ENCODE assay signal across 15 cellular contexts in genomic region chrX:10629905-10630304, GRCh38. TPM values are rescaled to one million over a fixed set of nuclear protein-coding genes. Genes with fewer than 3 reads are reported as not detected.
A peak's percentile ranks its signal among the peaks of the same experiment; 100 is the strongest.
DNase-seq lines count a peak whose midpoint lies in the region; ATAC-seq, FAIRE-seq and TF ChIP-seq lines count a peak whose summit lies in the region.
"Had no signal": no experiment of that assay in that cellular context is flagged by ENCODE, and none has a peak within 500 bp of the region (broad histone marks: within the 10 kb centered on the region; RNA-seq: fewer than 3 reads in every experiment).

No MANE protein-coding gene starts in this region.

- no peaks in the 10 kb centered on the region for H3K79me2 ChIP-seq in mammary epithelial cell (ENCODE audit: insufficient read depth, low read length)
- no peaks in the 10 kb centered on the region for H3K79me2 ChIP-seq in astrocyte (ENCODE audit: insufficient read depth, low read length)

- H3K4me1 ChIP-seq in mammary epithelial cell (ENCODE audit: insufficient read depth, low read length): peaks cover 38% of the 10 kb centered on the region
- H3K4me1 ChIP-seq in astrocyte (ENCODE audit: insufficient read depth, low read length): peaks cover 21% of the 10 kb centered on the region
- H3K4me1 ChIP-seq in lower lobe of right lung: no peaks in the 10 kb centered on the region

- H3K9ac ChIP-seq in mammary epithelial cell (ENCODE audit: insufficient read depth, low read length) (no peak overlapping the region), astrocyte (ENCODE audit: low read length) (no peak overlapping the region)
- H3K9ac ChIP-seq: BLaER1 treated with 17β-estradiol and CSF1 and Interleukin-3, amounts not matched to agents 10 nM and 100 nM had no signal

- peak overlapping the region; percentile 65 for H3K27ac ChIP-seq in mammary epithelial cell (ENCODE audit: insufficient read depth, low read depth, low read length)
- H3K27ac ChIP-seq in astrocyte (ENCODE audit: low read depth, low read length): no peak overlapping the region
- no peak overlapping the region for H3K27ac ChIP-seq in lower lobe of right lung
- H3K27ac ChIP-seq: 22Rv1; BLaER1 treated with 17β-estradiol and CSF1 and Interleukin-3, amounts not matched to agents 10 nM and 100 nM had no signal

- peak; percentile 50 for ATAC-seq in esophagus mucosa
- ATAC-seq in activated T-cell treated with anti-CD3 and anti-CD28 coated beads, Interleukin-2, amount 50 U/mL, for 4 hours: no peak
- ATAC-seq in lower lobe of right lung: no peak
- ATAC-seq: CD8-positive, alpha-beta T cell had no signal

- peak overlapping the region; percentile 18 for H3K4me2 ChIP-seq in mammary epithelial cell (ENCODE audit: insufficient read depth, low read depth, low read length)
- peak overlapping the region; percentile 26 for H3K4me2 ChIP-seq in astrocyte (ENCODE audit: low read length)
- H3K4me2 ChIP-seq: BLaER1 treated with 17β-estradiol and CSF1 and Interleukin-3, amounts not matched to agents 10 nM and 100 nM had no signal

- H3K9me3 ChIP-seq in mammary epithelial cell (replicated peaks; ENCODE audit: insufficient read depth, low read length) (no peaks in the 10 kb centered on the region), astrocyte (ENCODE audit: insufficient read depth, low read depth, low read length) (no peaks in the 10 kb centered on the region), lower lobe of right lung (no peaks in the 10 kb centered on the region)
- H3K9me3 ChIP-seq: BLaER1 treated with 17β-estradiol and CSF1 and Interleukin-3, amounts not matched to agents 10 nM and 100 nM had no signal

- CTCF ChIA-PET in mammary epithelial cell (lab: Charles Lee; ENCODE audit: low non-redundant PET): interaction anchor here (0.7 kb wide), 1 partner anchor 508 kb away, joined by 3 read pairs; no protein-coding TSS in a partner anchor
- CTCF ChIA-PET in MCF 10A (lab: Yijun Ruan, JAX): interaction anchor here (1.3 to 5.1 kb wide), 3 partner anchors 10 to 440 kb away, joined by 6 to 44 read pairs (median 37); partner anchors contain the start of gene MID1

- intact Hi-C loops in mammary epithelial cell (cut with micrococcal nuclease): loop anchor here (5.0 to 10.0 kb wide), 3 partner anchors 137 to 305 kb away; no protein-coding TSS in a partner anchor
- intact Hi-C loops in MCF 10A (cut with micrococcal nuclease): loop anchor here (5.0 kb wide), 1 partner anchor 643 kb away; no protein-coding TSS in a partner anchor
- intact Hi-C loops in lower lobe of right lung (cut with DNase I): no loop called here

- H3K36me3 ChIP-seq in mammary epithelial cell (ENCODE audit: insufficient read depth, low read length) (no peaks in the 10 kb centered on the region), astrocyte (ENCODE audit: insufficient read depth, low read length) (no peaks in the 10 kb centered on the region), lower lobe of right lung (no peaks in the 10 kb centered on the region)
- H3K36me3 ChIP-seq: BLaER1 treated with 17β-estradiol and CSF1 and Interleukin-3, amounts not matched to agents 10 nM and 100 nM had no signal

- H3K9me3 Mint-ChIP-seq in MCF 10A (ENCODE audit: unreplicated experiment) (no peaks in the 10 kb centered on the region), astrocyte (ENCODE audit: unreplicated experiment) (no peaks in the 10 kb centered on the region)
- no peaks in the 10 kb centered on the region for H3K9me3 Mint-ChIP-seq in activated T-cell treated with anti-CD3 and anti-CD28 coated beads, Interleukin-2, amount 50 U/mL, for 4 hours
- H3K9me3 Mint-ChIP-seq: CD8-positive, alpha-beta T cell had no signal

- DNase-seq in mammary epithelial cell: peak; percentile 50
- DNase-seq in MCF 10A (ENCODE audit: unreplicated experiment): no peak
- no peak for DNase-seq in astrocyte (ENCODE audit: low read depth)
- no peak for DNase-seq in activated T-cell treated with anti-CD3 and anti-CD28 coated beads, Interleukin-2, amount 50 U/mL, for 4 hours
- no peak for DNase-seq in lower lobe of right lung
- DNase-seq in activated CD4-positive, CD25-positive, alpha-beta regulatory T cell (lab: John Stamatoyannopoulos, UW): no peak
- DNase-seq: Calu3; CD8-positive, alpha-beta T cell; DMS79 treated with DMSO at 0.1 percent for 48 hours; GF-D8; GOT3 had no signal

- H2AFZ ChIP-seq in mammary epithelial cell (ENCODE audit: low read depth, low read length): no peak overlapping the region
- no peak overlapping the region for H2AFZ ChIP-seq in astrocyte (ENCODE audit: low read depth, low read length)

- in situ Hi-C loops in mammary epithelial cell (cut with MboI; ENCODE audit: low sequenced_read_pairs in 2 of 2): loop anchor here in 1 of 2 donors (25.0 kb wide), 1 partner anchor 443 kb away; no protein-coding TSS in a partner anchor

- H4K20me1 ChIP-seq in mammary epithelial cell (ENCODE audit: insufficient read depth, low read length) (no peaks in the 10 kb centered on the region), astrocyte (ENCODE audit: insufficient read depth, low read length) (no peaks in the 10 kb centered on the region)
- H4K20me1 ChIP-seq: BLaER1 treated with 17β-estradiol and CSF1 and Interleukin-3, amounts not matched to agents 10 nM and 100 nM had no signal

- H3K4me3 ChIP-seq in mammary epithelial cell (replicated peaks in 1 of 3; ENCODE audit: insufficient read depth in 1 of 3, low read depth in 2 of 3, low read length in 3 of 3) (no peak overlapping the region), astrocyte (ENCODE audit: insufficient read depth, low read depth, low read length) (no peak overlapping the region), lower lobe of right lung (no peak overlapping the region)
- H3K4me3 ChIP-seq: BLaER1 treated with 17β-estradiol and CSF1 and Interleukin-3, amounts not matched to agents 10 nM and 100 nM had no signal

- H3K27ac Mint-ChIP-seq in MCF 10A (ENCODE audit: low read depth, unreplicated experiment): no peak overlapping the region
- H3K27ac Mint-ChIP-seq in astrocyte (ENCODE audit: unreplicated experiment): peak overlapping the region; percentile 10
- H3K27ac Mint-ChIP-seq: B cell; CD8-positive, alpha-beta T cell had no signal

- peaks cover 36% of the 10 kb centered on the region for H3K4me1 Mint-ChIP-seq in MCF 10A (ENCODE audit: insufficient read depth, unreplicated experiment)
- peaks cover 32% of the 10 kb centered on the region for H3K4me1 Mint-ChIP-seq in astrocyte (ENCODE audit: low read depth, unreplicated experiment)
- no peaks in the 10 kb centered on the region for H3K4me1 Mint-ChIP-seq in activated T-cell treated with anti-CD3 and anti-CD28 coated beads, Interleukin-2, amount 50 U/mL, for 4 hours (ENCODE audit: low read depth)
- H3K4me1 Mint-ChIP-seq: B cell had no signal

- no peak for TF ChIP-seq CTCF in mammary epithelial cell (conservative IDR thresholded peaks at IDR 0.05 in 1 of 2, IDR thresholded peaks at IDR 0.05 in 1 of 2; ENCODE audit: extremely low read depth in 1 of 2, insufficient read depth in 1 of 2, low read depth in 1 of 2, low read length in 2 of 2)
- no peak for TF ChIP-seq CTCF in MCF 10A (IDR thresholded peaks at IDR 0.05; ENCODE audit: unreplicated experiment)
- TF ChIP-seq CTCF in astrocyte (IDR thresholded peaks at IDR 0.05; ENCODE audit: insufficient read depth, low read depth, low read length): no peak
- no peak for TF ChIP-seq CTCF in lower lobe of right lung (IDR thresholded peaks at IDR 0.05)

- H3K36me3 Mint-ChIP-seq in MCF 10A (ENCODE audit: insufficient read depth, unreplicated experiment) (peaks cover 6% of the 10 kb centered on the region), astrocyte (ENCODE audit: low read depth, unreplicated experiment) (no peaks in the 10 kb centered on the region)
- no peaks in the 10 kb centered on the region for H3K36me3 Mint-ChIP-seq in activated T-cell treated with anti-CD3 and anti-CD28 coated beads, Interleukin-2, amount 50 U/mL, for 4 hours (ENCODE audit: insufficient read depth)
- H3K36me3 Mint-ChIP-seq: CD8-positive, alpha-beta T cell had no signal

- WGBS in mammary epithelial cell (ENCODE audit: low coverage, missing lambda C conversion rate): 55% methylated on average over 3 of the region's 3 CpGs

- POLR2A ChIA-PET in MCF 10A (lab: Yijun Ruan, JAX): interaction anchor here (1.4 to 5.7 kb wide), 2 partner anchors 12 to 26 kb away, joined by 5 to 70 read pairs; partner anchors contain the start of gene MID1

- no peak for FAIRE-seq in astrocyte (lab: Jason Lieb, UNC)

- no peaks in the 10 kb centered on the region for H3K27me3 ChIP-seq in mammary epithelial cell (ENCODE audit: insufficient read depth, low read length)
- no peaks in the 10 kb centered on the region for H3K27me3 ChIP-seq in astrocyte (ENCODE audit: insufficient read depth, low read length)
- H3K27me3 ChIP-seq in lower lobe of right lung (ENCODE audit: low read depth): no peaks in the 10 kb centered on the region

- H3K4me3 Mint-ChIP-seq in MCF 10A (ENCODE audit: unreplicated experiment): no peak overlapping the region
- no peak overlapping the region for H3K4me3 Mint-ChIP-seq in astrocyte (ENCODE audit: unreplicated experiment)
- H3K4me3 Mint-ChIP-seq in activated T-cell treated with anti-CD3 and anti-CD28 coated beads, Interleukin-2, amount 50 U/mL, for 4 hours: no peak overlapping the region
- H3K4me3 Mint-ChIP-seq: B cell; CD8-positive, alpha-beta T cell had no signal

- BruUV-seq in mammary epithelial cell (replicated peaks; lab: Mats Ljungman, UMichigan) (no TSS peak), MCF 10A (replicated peaks; lab: Mats Ljungman, UMichigan) (no TSS peak)

- no peaks in the 10 kb centered on the region for H3K27me3 Mint-ChIP-seq in MCF 10A (ENCODE audit: insufficient read depth, unreplicated experiment)
- no peaks in the 10 kb centered on the region for H3K27me3 Mint-ChIP-seq in astrocyte (ENCODE audit: low read depth, unreplicated experiment)
- no peaks in the 10 kb centered on the region for H3K27me3 Mint-ChIP-seq in activated T-cell treated with anti-CD3 and anti-CD28 coated beads, Interleukin-2, amount 50 U/mL, for 4 hours (ENCODE audit: low read depth)

- dilution Hi-C loops in mammary epithelial cell (cut with HindIII; ENCODE audit: low sequenced_read_pairs): no loop called here

RNA-seq across cellular contexts. Expression of gene MID1, which starts 9.5 kb away (rescaled TPM):
- total RNA-seq in mammary epithelial cell: 10 to 100 TPM; 19.5 to 26.5 TPM
- polyA plus RNA-seq in mammary epithelial cell: 15.9 TPM
- 26.2 TPM for polyA minus RNA-seq in mammary epithelial cell
- total RNA-seq in MCF 10A (2022): 9.7 and 10.0 TPM in 2 replicates
- 16.8 and 31.2 TPM in 2 replicates for total RNA-seq in astrocyte
- total RNA-seq in esophagus mucosa: 18.3 TPM
- under 1 TPM; 0.16 to 0.25 (median 0.24) TPM for total RNA-seq in activated T-cell treated with anti-CD3 and anti-CD28 coated beads, Interleukin-2, amount 50 U/mL, for 4 hours
- total RNA-seq in lower lobe of right lung: 24.9 TPM
- total RNA-seq: CD8-positive, alpha-beta T cell had no signal
